In genomic region chr7:130913721-130914588, GRCh38 we compare ENCODE assay signal across 9 cellular contexts.
DNase-seq lines count a peak whose midpoint lies in the region; ATAC-seq and TF ChIP-seq lines count a peak whose summit lies in the region.
"Had no signal": no experiment of that assay in that cellular context is flagged by ENCODE, and none has a peak within 500 bp of the region (broad histone marks: within the 10 kb centered on the region; RNA-seq: fewer than 3 reads in every experiment).

No MANE protein-coding gene starts in this region.

- peaks cover 33 to 47% of the 10 kb centered on the region in 2 donors for H3K36me3 Mint-ChIP-seq in CD14-positive monocyte
- H3K36me3 Mint-ChIP-seq in naive thymus-derived CD4-positive, alpha-beta T cell = peaks cover 0 to 28% (median 3%) of the 10 kb centered on the region in 5 donors

- DNase-seq in CD14-positive monocyte (ENCODE audit: low spot score) = no peak
- no peak for DNase-seq in IMR-90
- no peak for DNase-seq in brain microvascular endothelial cell
- no peak for DNase-seq in naive thymus-derived CD4-positive, alpha-beta T cell
- DNase-seq in NCI-H69 (lab: John Stamatoyannopoulos, UW) = no peak
- no peak for DNase-seq in omental fat pad (ENCODE audit: low spot score)
- no peak for DNase-seq in medulla oblongata (ENCODE audit: extremely low spot score)
- DNase-seq in hepatic stellate cell (ENCODE audit: low spot score) = no peak
- DNase-seq: NCI-H748 treated with DMSO at 0.1 percent for 48 hours had no signal

- intact Hi-C loops in CD14-positive monocyte (cut with micrococcal nuclease) (loop anchor here (1.0 to 5.0 kb wide), 4 partner anchors 17 to 48 kb away; no protein-coding TSS in a partner anchor), IMR-90 (cut with micrococcal nuclease) (loop anchor here (1.0 to 5.0 kb wide), 5 partner anchors 29 to 193 kb away; no protein-coding TSS in a partner anchor)
- intact Hi-C loops in naive thymus-derived CD4-positive, alpha-beta T cell (cut with micrococcal nuclease) = loop anchor here (1.0 to 5.0 kb wide), 16 partner anchors 9 to 965 kb away; partner anchors contain the start of gene MKLN1 (in 1 of the 2)

- no peak for TF ChIP-seq RAD21 in IMR-90 (IDR thresholded peaks at IDR 0.05; ENCODE audit: low read length)

- H3K9me3 ChIP-seq in IMR-90 (ENCODE audit: control insufficient read depth, insufficient read depth, low read length) = no peaks in the 10 kb centered on the region
- no peaks in the 10 kb centered on the region for H3K9me3 ChIP-seq in naive thymus-derived CD4-positive, alpha-beta T cell (ENCODE audit: control insufficient read depth in 2 of 3, low read length in 3 of 3)

- in situ Hi-C loops in IMR-90 (cut with MboI; ENCODE audit: low sequenced_read_pairs) = no loop called here
- in situ Hi-C loops in brain microvascular endothelial cell (cut with HindIII; ENCODE audit: low pct_ligation_motif_present, low sequenced_read_pairs) = no loop called here

- no peaks in the 10 kb centered on the region for H3K27me3 ChIP-seq in IMR-90 (ENCODE audit: control insufficient read depth, insufficient read depth, low read length)
- H3K27me3 ChIP-seq in brain microvascular endothelial cell (replicated peaks) = no peaks in the 10 kb centered on the region
- no peaks in the 10 kb centered on the region for H3K27me3 ChIP-seq in naive thymus-derived CD4-positive, alpha-beta T cell (ENCODE audit: control insufficient read depth in 2 of 2, insufficient read depth in 2 of 2, low read length in 2 of 2)

- H3K36me3 ChIP-seq in IMR-90 (ENCODE audit: control insufficient read depth, insufficient read depth, low read length) = peaks cover 21% of the 10 kb centered on the region
- H3K36me3 ChIP-seq in brain microvascular endothelial cell (replicated peaks) = peaks cover 22% of the 10 kb centered on the region
- no peaks in the 10 kb centered on the region for H3K36me3 ChIP-seq in naive thymus-derived CD4-positive, alpha-beta T cell (ENCODE audit: control insufficient read depth in 2 of 3, insufficient read depth in 3 of 3, low read length in 3 of 3)

- H3K79me1 ChIP-seq in IMR-90 (ENCODE audit: low read depth in 1 of 2, low read length in 2 of 2) = peaks cover 12 to 31% of the 10 kb centered on the region in 2 experiments

- H2BK20ac ChIP-seq in IMR-90 (ENCODE audit: low read depth, low read length) = peak overlapping the region; percentile 89

- H3K4me2 ChIP-seq in IMR-90 (ENCODE audit: low read depth, low read length) = peak overlapping the region; percentile 68

- no peak for ATAC-seq in IMR-90 (ENCODE audit: low read depth)
- no peak for ATAC-seq in naive thymus-derived CD4-positive, alpha-beta T cell
- no peak for ATAC-seq in omental fat pad (ENCODE audit: low FRiP score)

- no peaks in the 10 kb centered on the region for H3K9me3 Mint-ChIP-seq in CD14-positive monocyte
- H3K9me3 Mint-ChIP-seq in naive thymus-derived CD4-positive, alpha-beta T cell = no peaks in the 10 kb centered on the region

- H3K56ac ChIP-seq in IMR-90 (ENCODE audit: extremely low read depth, insufficient read depth, low read length) = peak overlapping the region; percentile 98

- peak overlapping the region; percentile 88 for H3K14ac ChIP-seq in IMR-90 (replicated peaks; ENCODE audit: low read depth, low read length)

- peak overlapping the region; percentile 85 to 94 for H3K4me3 Mint-ChIP-seq in CD14-positive monocyte
- H3K4me3 Mint-ChIP-seq in naive thymus-derived CD4-positive, alpha-beta T cell = peak overlapping the region; percentile 80 to 100 (median 94)

- peak overlapping the region; percentile 92 for H3K23ac ChIP-seq in IMR-90 (ENCODE audit: low read depth, low read length)

- H2AK5ac ChIP-seq in IMR-90 (ENCODE audit: low read depth, low read length) = peak overlapping the region; percentile 91

- H3K27ac Mint-ChIP-seq in CD14-positive monocyte = peak overlapping the region; percentile 97 to 100 (median 98)
- peak overlapping the region; percentile 86 to 98 (median 95) for H3K27ac Mint-ChIP-seq in naive thymus-derived CD4-positive, alpha-beta T cell

- POLR2A ChIA-PET in IMR-90 (lab: Charles Lee; ENCODE audit: unreplicated experiment) = interaction anchor here (0.5 to 2.9 kb wide), 10 partner anchors 9 to 146 kb away, joined by 3 to 23 read pairs (median 4); no protein-coding TSS in a partner anchor
- POLR2A ChIA-PET in naive thymus-derived CD4-positive, alpha-beta T cell (lab: Charles Lee) = interaction anchor here (0.6 to 3.3 kb wide), 16 partner anchors 9 to 413 kb away, joined by 3 to 12 read pairs (median 3); partner anchors contain the start of gene MKLN1

- H2BK15ac ChIP-seq in IMR-90 (ENCODE audit: low read depth, low read length) = peak overlapping the region; percentile 75

- H3K4me1 ChIP-seq in IMR-90 (ENCODE audit: control insufficient read depth, insufficient read depth, low read length) = peaks cover 38% of the 10 kb centered on the region
- peaks cover 53 to 82% of the 10 kb centered on the region in 2 donors for H3K4me1 ChIP-seq in naive thymus-derived CD4-positive, alpha-beta T cell (ENCODE audit: control insufficient read depth in 2 of 2, insufficient read depth in 2 of 2, low read length in 2 of 2)

- H3K9me1 ChIP-seq in IMR-90 (ENCODE audit: insufficient read depth, low read length) = peaks cover 7% of the 10 kb centered on the region

- no CpG with 5 or more reads among the region's 11 CpGs for WGBS in IMR-90 (ENCODE audit: extremely low coverage in 2 of 2, insufficient read length in 1 of 2), 2 experiments

- TSS peak; percentile 69 for BruUV-seq in IMR-90 (replicated peaks; lab: Mats Ljungman, UMichigan)

- CTCF ChIA-PET in IMR-90 (lab: Yijun Ruan, JAX) = interaction anchor here (0.5 to 3.4 kb wide), 3 partner anchors 17 to 29 kb away, joined by 3 to 17 read pairs (median 4); no protein-coding TSS in a partner anchor
- CTCF ChIA-PET in naive thymus-derived CD4-positive, alpha-beta T cell (lab: Charles Lee) = interaction anchor here (0.6 to 2.0 kb wide), 8 partner anchors 10 to 1872 kb away, joined by 3 to 9 read pairs (median 4); no protein-coding TSS in a partner anchor

- peaks cover 0 to 2% (median 0%) of the 10 kb centered on the region in 3 donors for H3K27me3 Mint-ChIP-seq in CD14-positive monocyte (ENCODE audit: low read depth in 3 of 3)
- no peaks in the 10 kb centered on the region for H3K27me3 Mint-ChIP-seq in naive thymus-derived CD4-positive, alpha-beta T cell

- H4K8ac ChIP-seq in IMR-90 (ENCODE audit: low read depth in 2 of 2, low read length in 2 of 2) = peak overlapping the region; percentile 66 to 94

- peak overlapping the region; percentile 93 for H3K9ac ChIP-seq in IMR-90 (ENCODE audit: low read depth, low read length)

- H2BK120ac ChIP-seq in IMR-90 (ENCODE audit: low read depth, low read length) = peak overlapping the region; percentile 89

- H2AK9ac ChIP-seq in IMR-90 (replicated peaks; ENCODE audit: low read depth, low read length, poor library complexity) = peak overlapping the region; percentile 61

- peak overlapping the region; percentile 97 for H3K4ac ChIP-seq in IMR-90 (ENCODE audit: low read depth, low read length)

- peak; percentile 32; the same call in 1 of the 2 replicates for TF ChIP-seq POLR2A in IMR-90 (IDR thresholded peaks at IDR 0.05; ENCODE audit: low read depth, low read length)

- peak overlapping the region; percentile 98 for H4K5ac ChIP-seq in IMR-90 (ENCODE audit: low read depth, low read length)

- H4K20me1 ChIP-seq in IMR-90 (ENCODE audit: insufficient read depth, low read length) = peaks cover 17% of the 10 kb centered on the region

- H3K18ac ChIP-seq in IMR-90 (ENCODE audit: low read depth, low read length) = peak overlapping the region; percentile 91

- H3K27ac ChIP-seq in IMR-90 (ENCODE audit: insufficient read depth, low read length) (peak overlapping the region; percentile 77), brain microvascular endothelial cell (peak overlapping the region; percentile 96)
- peak overlapping the region; percentile 88 for H3K27ac ChIP-seq in naive thymus-derived CD4-positive, alpha-beta T cell (ENCODE audit: low read depth, low read length)

- H3K4me1 Mint-ChIP-seq in CD14-positive monocyte = peaks cover 87% of the 10 kb centered on the region
- H3K4me1 Mint-ChIP-seq in naive thymus-derived CD4-positive, alpha-beta T cell = peaks cover 60 to 96% (median 92%) of the 10 kb centered on the region in 7 donors

- no peak overlapping the region for H2AFZ ChIP-seq in IMR-90 (replicated peaks; ENCODE audit: low read length, poor library complexity)

- H3K4me3 ChIP-seq in IMR-90 (ENCODE audit: insufficient read depth, low read depth, low read length) (peak overlapping the region; percentile 87; the same call in 1 of the 2 replicates), brain microvascular endothelial cell (ENCODE audit: low read depth, low read length) (peak overlapping the region; percentile 20)
- peak overlapping the region; percentile 66 for H3K4me3 ChIP-seq in naive thymus-derived CD4-positive, alpha-beta T cell (ENCODE audit: low read length)

- H4K91ac ChIP-seq in IMR-90 (ENCODE audit: insufficient read depth, low read depth, low read length) = peak overlapping the region; percentile 94

- dilution Hi-C loops in IMR-90 (cut with HindIII; ENCODE audit: low sequenced_read_pairs, unreplicated experiment) = no loop called here

- H2BK5ac ChIP-seq in IMR-90 (ENCODE audit: low read depth, low read length, poor library complexity, severe bottlenecking) = peak overlapping the region; percentile 100

- no peak for TF ChIP-seq CTCF in CD14-positive monocyte (IDR thresholded peaks at IDR 0.05)
- no peak for TF ChIP-seq CTCF in IMR-90 (conservative IDR thresholded peaks at IDR 0.05; ENCODE audit: low read depth, low read length)
- TF ChIP-seq CTCF in brain microvascular endothelial cell (IDR thresholded peaks at IDR 0.05; ENCODE audit: low read depth, low read length, missing control alignments) = no peak
- TF ChIP-seq CTCF in omental fat pad (IDR thresholded peaks at IDR 0.05) = no peak

TF ChIP-seq in IMR-90, 13 proteins besides CTCF, POLR2A, EP300 and RAD21:
- TF ChIP-seq BHLHE40 (IDR thresholded peaks at IDR 0.05; ENCODE audit: low read depth, low read length) (no peak), USF2 (IDR thresholded peaks at IDR 0.05; ENCODE audit: low read depth, low read length) (0 out of 2 replicates have a peak, but pooled peaks have one; percentile 1), CHD1 (IDR thresholded peaks at IDR 0.05; ENCODE audit: low read depth, low read length) (no peak)

Comparison
In these comparisons a context has a peak if more than half of its experiments do, and no peak if none do; other contexts are left out.
1. H3K4me3 ChIP-seq: peak in every context shown above with its lines; median percentile 87 in IMR-90; 66 in naive thymus-derived CD4-positive, alpha-beta T cell; 20 in brain microvascular endothelial cell.